ENCODE assay signal across 1 cellular context in the genomic region with DNA sequence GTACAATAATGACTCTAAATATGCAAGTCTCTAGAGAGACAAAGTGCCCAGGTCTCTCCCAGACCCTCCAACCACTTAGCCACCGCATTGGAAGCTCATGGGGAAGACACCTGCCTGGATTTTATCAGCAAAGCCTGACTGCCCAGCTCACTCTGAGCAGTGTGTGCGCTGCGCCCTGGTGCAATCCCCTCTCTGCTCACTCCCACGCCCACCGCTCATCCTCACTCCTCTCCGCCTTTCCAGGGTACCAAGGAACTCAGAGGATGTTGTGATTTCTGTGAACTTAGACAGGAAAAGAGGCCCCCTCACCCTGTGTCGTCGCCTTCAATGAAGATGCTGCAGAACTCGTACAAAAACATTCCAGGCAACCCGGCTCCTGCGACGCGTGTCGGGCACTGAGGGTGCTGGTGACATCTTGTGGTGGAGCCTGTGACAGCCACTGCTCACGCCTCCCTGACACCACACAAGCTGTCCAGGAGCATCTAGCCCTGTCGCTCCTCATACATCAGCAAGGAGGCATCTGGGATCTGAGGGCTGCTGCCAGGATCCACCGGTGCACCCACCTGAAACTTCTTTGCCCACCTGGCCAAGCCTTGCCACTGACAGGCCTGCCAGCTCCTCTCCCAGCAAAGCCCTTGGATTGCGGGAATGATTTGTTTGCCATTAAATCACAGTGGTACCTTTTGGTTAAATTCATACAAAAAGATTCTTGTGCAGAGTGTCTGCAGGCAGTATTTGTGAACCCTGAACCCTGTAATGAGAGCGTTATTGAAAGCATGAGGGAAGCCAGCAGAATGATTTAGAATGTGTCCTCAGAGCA.
A peak's percentile ranks its signal among the peaks of the same experiment; 100 is the strongest.
TF ChIP-seq lines count a peak whose summit lies in the region.

No MANE protein-coding gene starts in this region.

TF ChIP-seq in HepG2, 621 proteins besides CTCF, POLR2A, EP300 and RAD21 (continued from another document):
- TF ChIP-seq, protein P1, sequence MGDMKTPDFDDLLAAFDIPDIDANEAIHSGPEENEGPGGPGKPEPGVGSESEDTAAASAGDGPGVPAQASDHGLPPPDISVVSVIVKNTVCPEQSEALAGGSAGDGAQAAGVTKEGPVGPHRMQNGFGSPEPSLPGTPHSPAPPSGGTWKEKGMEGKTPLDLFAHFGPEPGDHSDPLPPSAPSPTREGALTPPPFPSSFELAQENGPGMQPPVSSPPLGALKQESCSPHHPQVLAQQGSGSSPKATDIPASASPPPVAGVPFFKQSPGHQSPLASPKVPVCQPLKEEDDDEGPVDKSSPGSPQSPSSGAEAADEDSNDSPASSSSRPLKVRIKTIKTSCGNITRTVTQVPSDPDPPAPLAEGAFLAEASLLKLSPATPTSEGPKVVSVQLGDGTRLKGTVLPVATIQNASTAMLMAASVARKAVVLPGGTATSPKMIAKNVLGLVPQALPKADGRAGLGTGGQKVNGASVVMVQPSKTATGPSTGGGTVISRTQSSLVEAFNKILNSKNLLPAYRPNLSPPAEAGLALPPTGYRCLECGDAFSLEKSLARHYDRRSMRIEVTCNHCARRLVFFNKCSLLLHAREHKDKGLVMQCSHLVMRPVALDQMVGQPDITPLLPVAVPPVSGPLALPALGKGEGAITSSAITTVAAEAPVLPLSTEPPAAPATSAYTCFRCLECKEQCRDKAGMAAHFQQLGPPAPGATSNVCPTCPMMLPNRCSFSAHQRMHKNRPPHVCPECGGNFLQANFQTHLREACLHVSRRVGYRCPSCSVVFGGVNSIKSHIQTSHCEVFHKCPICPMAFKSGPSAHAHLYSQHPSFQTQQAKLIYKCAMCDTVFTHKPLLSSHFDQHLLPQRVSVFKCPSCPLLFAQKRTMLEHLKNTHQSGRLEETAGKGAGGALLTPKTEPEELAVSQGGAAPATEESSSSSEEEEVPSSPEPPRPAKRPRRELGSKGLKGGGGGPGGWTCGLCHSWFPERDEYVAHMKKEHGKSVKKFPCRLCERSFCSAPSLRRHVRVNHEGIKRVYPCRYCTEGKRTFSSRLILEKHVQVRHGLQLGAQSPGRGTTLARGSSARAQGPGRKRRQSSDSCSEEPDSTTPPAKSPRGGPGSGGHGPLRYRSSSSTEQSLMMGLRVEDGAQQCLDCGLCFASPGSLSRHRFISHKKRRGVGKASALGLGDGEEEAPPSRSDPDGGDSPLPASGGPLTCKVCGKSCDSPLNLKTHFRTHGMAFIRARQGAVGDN (CRISPR knock-in tag; IDR thresholded peaks at IDR 0.05), result peak; percentile 31
- TF ChIP-seq, protein P2, sequence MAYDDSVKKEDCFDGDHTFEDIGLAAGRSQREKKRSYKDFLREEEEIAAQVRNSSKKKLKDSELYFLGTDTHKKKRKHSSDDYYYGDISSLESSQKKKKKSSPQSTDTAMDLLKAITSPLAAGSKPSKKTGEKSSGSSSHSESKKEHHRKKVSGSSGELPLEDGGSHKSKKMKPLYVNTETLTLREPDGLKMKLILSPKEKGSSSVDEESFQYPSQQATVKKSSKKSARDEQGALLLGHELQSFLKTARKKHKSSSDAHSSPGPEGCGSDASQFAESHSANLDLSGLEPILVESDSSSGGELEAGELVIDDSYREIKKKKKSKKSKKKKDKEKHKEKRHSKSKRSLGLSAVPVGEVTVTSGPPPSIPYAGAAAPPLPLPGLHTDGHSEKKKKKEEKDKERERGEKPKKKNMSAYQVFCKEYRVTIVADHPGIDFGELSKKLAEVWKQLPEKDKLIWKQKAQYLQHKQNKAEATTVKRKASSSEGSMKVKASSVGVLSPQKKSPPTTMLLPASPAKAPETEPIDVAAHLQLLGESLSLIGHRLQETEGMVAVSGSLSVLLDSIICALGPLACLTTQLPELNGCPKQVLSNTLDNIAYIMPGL (CRISPR knock-in tag; IDR thresholded peaks at IDR 0.05; ENCODE audit: borderline replicate concordance in 1 of 2, low read depth in 1 of 2), result no peak
- no peak for TF ChIP-seq IRX3 (CRISPR knock-in tag; IDR thresholded peaks at IDR 0.05; ENCODE audit: borderline replicate concordance, low read depth)
- no peak for TF ChIP-seq ZNF10 (CRISPR knock-in tag; IDR thresholded peaks at IDR 0.05; ENCODE audit: borderline replicate concordance, low read depth)
- no peak for TF ChIP-seq HOXD1 (CRISPR knock-in tag; IDR thresholded peaks at IDR 0.05)
- no peak for TF ChIP-seq ZNF780A (CRISPR knock-in tag; IDR thresholded peaks at IDR 0.05)
- TF ChIP-seq NCOA5 (CRISPR knock-in tag; IDR thresholded peaks at IDR 0.05), result no peak
- TF ChIP-seq, protein P3, sequence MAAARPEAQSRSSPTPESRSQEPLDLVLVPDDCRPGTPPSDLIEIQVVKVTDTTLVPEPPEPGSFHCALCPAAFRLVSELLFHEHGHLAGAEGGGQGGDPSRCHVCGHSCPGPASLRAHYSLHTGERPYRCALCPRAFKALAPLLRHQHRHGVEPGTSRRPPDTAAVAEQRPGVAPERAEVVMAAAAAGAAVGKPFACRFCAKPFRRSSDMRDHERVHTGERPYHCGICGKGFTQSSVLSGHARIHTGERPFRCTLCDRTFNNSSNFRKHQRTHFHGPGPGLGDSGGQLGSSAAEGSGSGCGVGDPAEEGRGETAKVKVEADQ (CRISPR knock-in tag; IDR thresholded peaks at IDR 0.05; ENCODE audit: borderline replicate concordance), result no peak
- no peak for TF ChIP-seq ZNF772 (CRISPR knock-in tag; IDR thresholded peaks at IDR 0.05)
- no peak for TF ChIP-seq ZSCAN29 (CRISPR knock-in tag; conservative IDR thresholded peaks at IDR 0.05)
- no peak for TF ChIP-seq MYNN (CRISPR knock-in tag; IDR thresholded peaks at IDR 0.05; ENCODE audit: low read depth)
- peak; percentile 62 for TF ChIP-seq STAG1 (CRISPR knock-in tag; IDR thresholded peaks at IDR 0.05)
- TF ChIP-seq, protein P4, sequence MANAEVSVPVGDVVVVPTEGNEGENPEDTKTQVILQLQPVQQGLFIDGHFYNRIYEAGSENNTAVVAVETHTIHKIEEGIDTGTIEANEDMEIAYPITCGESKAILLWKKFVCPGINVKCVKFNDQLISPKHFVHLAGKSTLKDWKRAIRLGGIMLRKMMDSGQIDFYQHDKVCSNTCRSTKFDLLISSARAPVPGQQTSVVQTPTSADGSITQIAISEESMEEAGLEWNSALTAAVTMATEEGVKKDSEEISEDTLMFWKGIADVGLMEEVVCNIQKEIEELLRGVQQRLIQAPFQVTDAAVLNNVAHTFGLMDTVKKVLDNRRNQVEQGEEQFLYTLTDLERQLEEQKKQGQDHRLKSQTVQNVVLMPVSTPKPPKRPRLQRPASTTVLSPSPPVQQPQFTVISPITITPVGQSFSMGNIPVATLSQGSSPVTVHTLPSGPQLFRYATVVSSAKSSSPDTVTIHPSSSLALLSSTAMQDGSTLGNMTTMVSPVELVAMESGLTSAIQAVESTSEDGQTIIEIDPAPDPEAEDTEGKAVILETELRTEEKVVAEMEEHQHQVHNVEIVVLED (CRISPR knock-in tag; IDR thresholded peaks at IDR 0.05; ENCODE audit: borderline replicate concordance), result no peak
- TF ChIP-seq ZNF383 (CRISPR knock-in tag; IDR thresholded peaks at IDR 0.05; ENCODE audit: borderline replicate concordance), result no peak
- TF ChIP-seq, protein P5, sequence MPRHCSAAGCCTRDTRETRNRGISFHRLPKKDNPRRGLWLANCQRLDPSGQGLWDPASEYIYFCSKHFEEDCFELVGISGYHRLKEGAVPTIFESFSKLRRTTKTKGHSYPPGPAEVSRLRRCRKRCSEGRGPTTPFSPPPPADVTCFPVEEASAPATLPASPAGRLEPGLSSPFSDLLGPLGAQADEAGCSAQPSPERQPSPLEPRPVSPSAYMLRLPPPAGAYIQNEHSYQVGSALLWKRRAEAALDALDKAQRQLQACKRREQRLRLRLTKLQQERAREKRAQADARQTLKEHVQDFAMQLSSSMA (CRISPR knock-in tag; IDR thresholded peaks at IDR 0.05), result no peak
- peak; percentile 38; the same call in 1 of the 2 replicates for TF ChIP-seq KDM2A (CRISPR knock-in tag; IDR thresholded peaks at IDR 0.05; ENCODE audit: borderline replicate concordance, low read depth)
- no peak for TF ChIP-seq TEAD2 (CRISPR knock-in tag; IDR thresholded peaks at IDR 0.05)
- TF ChIP-seq, protein P6, sequence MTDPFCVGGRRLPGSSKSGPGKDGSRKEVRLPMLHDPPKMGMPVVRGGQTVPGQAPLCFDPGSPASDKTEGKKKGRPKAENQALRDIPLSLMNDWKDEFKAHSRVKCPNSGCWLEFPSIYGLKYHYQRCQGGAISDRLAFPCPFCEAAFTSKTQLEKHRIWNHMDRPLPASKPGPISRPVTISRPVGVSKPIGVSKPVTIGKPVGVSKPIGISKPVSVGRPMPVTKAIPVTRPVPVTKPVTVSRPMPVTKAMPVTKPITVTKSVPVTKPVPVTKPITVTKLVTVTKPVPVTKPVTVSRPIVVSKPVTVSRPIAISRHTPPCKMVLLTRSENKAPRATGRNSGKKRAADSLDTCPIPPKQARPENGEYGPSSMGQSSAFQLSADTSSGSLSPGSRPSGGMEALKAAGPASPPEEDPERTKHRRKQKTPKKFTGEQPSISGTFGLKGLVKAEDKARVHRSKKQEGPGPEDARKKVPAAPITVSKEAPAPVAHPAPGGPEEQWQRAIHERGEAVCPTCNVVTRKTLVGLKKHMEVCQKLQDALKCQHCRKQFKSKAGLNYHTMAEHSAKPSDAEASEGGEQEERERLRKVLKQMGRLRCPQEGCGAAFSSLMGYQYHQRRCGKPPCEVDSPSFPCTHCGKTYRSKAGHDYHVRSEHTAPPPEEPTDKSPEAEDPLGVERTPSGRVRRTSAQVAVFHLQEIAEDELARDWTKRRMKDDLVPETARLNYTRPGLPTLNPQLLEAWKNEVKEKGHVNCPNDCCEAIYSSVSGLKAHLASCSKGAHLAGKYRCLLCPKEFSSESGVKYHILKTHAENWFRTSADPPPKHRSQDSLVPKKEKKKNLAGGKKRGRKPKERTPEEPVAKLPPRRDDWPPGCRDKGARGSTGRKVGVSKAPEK (CRISPR knock-in tag; IDR thresholded peaks at IDR 0.05; ENCODE audit: borderline replicate concordance), result no peak
- no peak for TF ChIP-seq ZFP41 (CRISPR knock-in tag; IDR thresholded peaks at IDR 0.05; ENCODE audit: borderline replicate concordance)
- TF ChIP-seq, protein P7, sequence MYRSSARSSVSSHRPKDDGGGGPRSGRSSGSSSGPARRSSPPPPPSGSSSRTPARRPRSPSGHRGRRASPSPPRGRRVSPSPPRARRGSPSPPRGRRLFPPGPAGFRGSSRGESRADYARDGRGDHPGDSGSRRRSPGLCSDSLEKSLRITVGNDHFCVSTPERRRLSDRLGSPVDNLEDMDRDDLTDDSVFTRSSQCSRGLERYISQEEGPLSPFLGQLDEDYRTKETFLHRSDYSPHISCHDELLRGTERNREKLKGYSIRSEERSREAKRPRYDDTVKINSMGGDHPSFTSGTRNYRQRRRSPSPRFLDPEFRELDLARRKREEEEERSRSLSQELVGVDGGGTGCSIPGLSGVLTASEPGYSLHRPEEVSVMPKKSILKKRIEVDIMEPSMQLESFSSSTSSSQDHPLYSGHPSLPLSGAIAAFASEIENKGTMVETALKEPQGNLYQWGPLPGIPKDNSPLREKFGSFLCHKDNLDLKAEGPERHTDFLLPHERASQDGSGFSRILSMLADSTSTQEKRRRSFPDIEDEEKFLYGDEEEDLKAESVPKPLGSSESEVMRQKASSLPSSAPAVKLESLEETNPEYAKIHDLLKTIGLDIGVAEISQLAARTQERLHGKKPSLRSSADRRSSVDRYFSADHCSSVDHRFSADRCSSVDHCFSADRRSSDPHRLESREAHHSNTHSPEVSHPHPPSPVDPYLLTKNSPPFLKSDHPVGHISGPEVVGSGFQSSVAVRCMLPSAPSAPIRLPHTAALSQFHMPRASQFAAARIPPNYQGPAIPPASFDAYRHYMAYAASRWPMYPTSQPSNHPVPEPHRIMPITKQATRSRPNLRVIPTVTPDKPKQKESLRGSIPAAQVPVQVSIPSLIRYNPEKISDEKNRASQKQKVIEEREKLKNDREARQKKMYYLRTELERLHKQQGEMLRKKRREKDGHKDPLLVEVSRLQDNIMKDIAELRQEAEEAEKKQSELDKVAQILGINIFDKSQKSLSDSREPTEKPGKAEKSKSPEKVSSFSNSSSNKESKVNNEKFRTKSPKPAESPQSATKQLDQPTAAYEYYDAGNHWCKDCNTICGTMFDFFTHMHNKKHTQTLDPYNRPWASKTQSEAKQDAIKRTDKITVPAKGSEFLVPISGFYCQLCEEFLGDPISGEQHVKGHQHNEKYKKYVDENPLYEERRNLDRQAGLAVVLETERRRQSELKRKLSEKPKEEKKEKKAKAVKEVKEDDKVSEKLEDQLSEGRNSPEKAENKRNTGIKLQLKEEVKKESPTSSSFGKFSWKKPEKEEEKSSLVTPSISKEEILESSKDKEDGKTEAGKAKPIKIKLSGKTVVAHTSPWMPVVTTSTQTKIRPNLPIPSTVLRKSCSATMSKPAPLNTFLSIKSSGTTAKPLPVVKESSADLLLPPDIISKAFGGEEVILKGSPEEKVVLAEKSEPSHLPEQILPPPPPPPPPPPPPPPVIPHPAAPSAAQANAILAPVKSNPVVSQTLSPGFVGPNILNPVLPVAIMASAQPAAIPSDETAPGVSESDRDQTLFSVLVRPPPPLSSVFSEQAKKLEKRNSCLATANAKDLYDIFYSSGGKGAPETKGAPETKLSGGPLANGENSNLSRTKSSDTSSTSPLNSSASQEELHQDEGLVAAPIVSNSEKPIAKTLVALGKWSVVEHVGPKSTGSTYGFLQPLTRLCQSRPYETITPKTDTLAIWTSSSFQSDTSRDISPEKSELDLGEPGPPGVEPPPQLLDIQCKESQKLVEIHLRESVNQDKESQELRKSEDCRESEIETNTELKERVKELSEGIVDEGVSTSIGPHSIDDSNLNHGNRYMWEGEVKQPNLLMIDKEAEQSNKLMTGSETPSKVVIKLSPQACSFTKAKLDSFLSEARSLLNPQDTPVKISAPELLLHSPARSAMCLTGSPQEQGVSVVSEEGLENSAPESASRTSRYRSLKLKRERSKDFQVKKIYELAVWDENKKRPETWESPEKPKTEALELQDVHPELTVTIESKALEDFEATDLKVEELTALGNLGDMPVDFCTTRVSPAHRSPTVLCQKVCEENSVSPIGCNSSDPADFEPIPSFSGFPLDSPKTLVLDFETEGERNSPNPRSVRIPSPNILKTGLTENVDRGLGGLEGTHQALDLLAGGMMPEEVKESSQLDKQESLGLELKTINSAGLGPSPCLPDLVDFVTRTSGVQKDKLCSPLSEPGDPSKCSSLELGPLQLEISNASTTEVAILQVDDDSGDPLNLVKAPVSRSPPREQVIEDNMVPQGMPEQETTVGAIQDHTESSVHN (CRISPR knock-in tag; IDR thresholded peaks at IDR 0.05), result no peak
- no peak for TF ChIP-seq ZBTB7A (CRISPR knock-in tag; IDR thresholded peaks at IDR 0.05)
- peak; percentile 80 for TF ChIP-seq TEAD3 (CRISPR knock-in tag; optimal IDR thresholded peaks at IDR 0.05; ENCODE audit: borderline replicate concordance)
TF ChIP-seq in HepG2: peak in this region for 4.
